ENCODE assay signal across 8 cellular contexts in genomic region chr15:67520976-67521769, GRCh38. TPM values are rescaled to one million over a fixed set of nuclear protein-coding genes. Genes with fewer than 3 reads are reported as not detected.
DNase-seq lines count a peak whose midpoint lies in the region; ATAC-seq and TF ChIP-seq lines count a peak whose summit lies in the region.

TSS of gene C15orf61 (plus strand) at chr15:67521131. CDS start at chr15:67521249, 118 bp downstream.

- no peaks in the 10 kb centered on the region for H3K27me3 ChIP-seq in HL-60 (ENCODE audit: insufficient read depth, poor library complexity, severe bottlenecking)
- H3K27me3 ChIP-seq in mononuclear cell (ENCODE audit: insufficient read depth, low read length) = no peaks in the 10 kb centered on the region

- peak; percentile 86 for DNase-seq in Caki2 (ENCODE audit: low read depth)
- peak; percentile 74 to 84 for DNase-seq in HL-60 (ENCODE audit: low read depth in 1 of 2, low spot score in 1 of 2)
- peak; percentile 62 for DNase-seq in NOMO-1 treated with dmso at 0.1 percent for 144 hours (lab: John Stamatoyannopoulos, UW; ENCODE audit: unreplicated experiment)
- peak; percentile 91 for DNase-seq in activated CD8-positive, alpha-beta memory T cell treated with anti-CD3 and anti-CD28 coated beads, Interleukin-2, amount 50 U/mL, for 48 hours
- peak; percentile 77 for DNase-seq in epidermal melanocyte (ENCODE audit: insufficient read length, low spot score)
- DNase-seq in stimulated activated CD8-positive, alpha-beta memory T cell treated with anti-CD3 and anti-CD28 coated beads, Interleukin-2, amount 100 ng/mL, for 48 hours (ENCODE audit: low read depth in 2 of 2) = peak; percentile 78 to 80

- peak within 1 kb of the TSS; percentile 94 for H3K27ac ChIP-seq in HL-60 (replicated peaks)

- H3K4me1 ChIP-seq in mononuclear cell (ENCODE audit: insufficient read depth, low read length) = peaks cover 26% of the 10 kb centered on the region

- TF ChIP-seq CTCF in HL-60 (IDR thresholded peaks at IDR 0.05; ENCODE audit: insufficient read depth, low read length) = no peak

- ATAC-seq in GM19468 (IDR thresholded peaks at IDR 0.05; ENCODE audit: extremely low read depth, unreplicated experiment) = peak; percentile 54

- in situ Hi-C loops in Caki2 (cut with HindIII; ENCODE audit: low pct_unique_long_range_greater_than_20kb, low sequenced_read_pairs) = no loop called here

- H3K4me3 ChIP-seq in HL-60 (replicated peaks; ENCODE audit: insufficient read depth, low read length) = peak within 1 kb of the TSS; percentile 59
- peak within 1 kb of the TSS; percentile 76 for H3K4me3 ChIP-seq in mononuclear cell (ENCODE audit: low read length)

- no peaks in the 10 kb centered on the region for H3K9me3 ChIP-seq in mononuclear cell (ENCODE audit: low read depth, low read length)

RNA-seq across cellular contexts. Expression of gene C15orf61, which starts in this region (rescaled TPM):
- 2.0 and 2.9 TPM in 2 replicates for total RNA-seq in Caki2 (2014; rRNA removed; shearing (Covaris generic); ENCODE audit: low replicate concordance)
- 5.2 TPM for total RNA-seq in mononuclear cell

Comparison
In these comparisons a context has a peak if more than half of its experiments do, and no peak if none do; other contexts are left out.
1. Peak in every context shown above with its lines: DNase-seq, ATAC-seq, H3K4me3 ChIP-seq and H3K27ac ChIP-seq.